In the genomic region with DNA sequence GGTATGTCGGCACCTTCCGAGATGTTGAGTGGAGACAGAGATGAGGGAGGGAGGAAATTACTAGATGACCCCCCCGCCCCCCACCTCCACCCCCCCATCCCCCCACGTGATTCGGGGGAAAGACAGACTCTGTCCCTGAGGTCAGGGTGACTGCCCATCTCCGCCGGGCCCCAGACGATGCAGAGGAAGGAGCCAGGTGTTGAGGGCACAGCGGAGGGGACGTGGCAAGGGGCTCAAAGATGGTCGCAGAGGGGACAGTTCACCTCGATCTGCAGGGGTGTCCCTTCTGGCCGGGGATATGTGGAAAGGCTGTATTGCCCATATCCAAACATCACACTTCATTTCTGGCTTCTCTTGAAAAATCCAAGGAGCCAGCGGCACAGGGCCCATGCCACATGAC, we compare ENCODE assay signal across 27 cellular contexts. TPM values are rescaled to one million over a fixed set of nuclear protein-coding genes. Genes with fewer than 3 reads are reported as not detected.
"Had no signal": no experiment of that assay in that cellular context is flagged by ENCODE, and none has a peak within 500 bp of the region (broad histone marks: within the 10 kb centered on the region; RNA-seq: fewer than 3 reads in every experiment).

No MANE protein-coding gene starts in this region.

- H3K36me3 ChIP-seq: esophagus squamous epithelium, heart right ventricle, left lung, ovary, sigmoid colon, stomach, thyroid gland, vagina had no signal

- H3K27me3 ChIP-seq: ovary, thyroid gland, vagina had no signal

- ATAC-seq: left lung; naive thymus-derived CD8-positive, alpha-beta T cell; psoas muscle; stimulated activated effector memory CD8-positive, alpha-beta T cell treated with anti-CD3 and anti-CD28 coated beads, Interleukin-12 subunit alpha, Interleukin-12 subunit beta, amount 100 ng/mL, for 72 hours had no signal

- H3K27ac Mint-ChIP-seq: naive thymus-derived CD8-positive, alpha-beta T cell; stimulated activated effector memory CD8-positive, alpha-beta T cell treated with anti-CD3 and anti-CD28 coated beads, Interleukin-12 subunit alpha, Interleukin-12 subunit beta, amount 100 ng/mL, for 72 hours had no signal

- H3K4me3 ChIP-seq: coronary artery, esophagus squamous epithelium, heart right ventricle, left lung, ovary, psoas muscle, sigmoid colon, stomach, thyroid gland, vagina had no signal

- H3K4me3 Mint-ChIP-seq: naive thymus-derived CD8-positive, alpha-beta T cell; neural crest cell; stimulated activated effector memory CD8-positive, alpha-beta T cell treated with anti-CD3 and anti-CD28 coated beads, Interleukin-12 subunit alpha, Interleukin-12 subunit beta, amount 100 ng/mL, for 72 hours had no signal

- H3K9me3 Mint-ChIP-seq: naive thymus-derived CD8-positive, alpha-beta T cell; neural crest cell; stimulated activated effector memory CD8-positive, alpha-beta T cell treated with anti-CD3 and anti-CD28 coated beads, Interleukin-12 subunit alpha, Interleukin-12 subunit beta, amount 100 ng/mL, for 72 hours had no signal

- H3K4me1 ChIP-seq: esophagus squamous epithelium, left lung, psoas muscle, sigmoid colon, stomach, thyroid gland had no signal

- H3K36me3 Mint-ChIP-seq: naive thymus-derived CD8-positive, alpha-beta T cell; stimulated activated effector memory CD8-positive, alpha-beta T cell treated with anti-CD3 and anti-CD28 coated beads, Interleukin-12 subunit alpha, Interleukin-12 subunit beta, amount 100 ng/mL, for 72 hours had no signal

- DNase-seq: dermis blood vessel endothelial cell; effector memory CD4-positive, alpha-beta T cell; erythroblast; esophagus squamous epithelium; foreskin melanocyte; glutamatergic neuron; hippocampal formation; left cardiac atrium; midbrain; naive thymus-derived CD8-positive, alpha-beta T cell; ovary; psoas muscle; sigmoid colon; stimulated activated CD4-positive, alpha-beta T cell treated with anti-CD3 and anti-CD28 coated beads, Interleukin-2, amount 100 ng/mL, for 24 hours; stimulated activated CD4-positive, alpha-beta T cell treated with anti-CD3 and anti-CD28 coated beads, Interleukin-4, amount 100 ng/mL, for 24 hours; stimulated activated naive CD4-positive, alpha-beta T cell treated with Interleukin-2 at 50 U/mL for 16 hours; stomach; thyroid gland; trophoblast cell had no signal

- H3K27ac ChIP-seq: coronary artery, esophagus squamous epithelium, heart right ventricle, left lung, ovary, psoas muscle, sigmoid colon, stomach, thyroid gland, vagina had no signal

- H3K4me1 Mint-ChIP-seq: stimulated activated effector memory CD8-positive, alpha-beta T cell treated with anti-CD3 and anti-CD28 coated beads, Interleukin-12 subunit alpha, Interleukin-12 subunit beta, amount 100 ng/mL, for 72 hours had no signal

- H3K9me3 ChIP-seq: esophagus squamous epithelium, heart right ventricle, left lung, ovary, psoas muscle, sigmoid colon, stomach, thyroid gland, vagina had no signal

RNA-seq across cellular contexts. Expression of a gene that starts 14.1 kb away (rescaled TPM):
- total RNA-seq: dermis blood vessel endothelial cell; lung microvascular endothelial cell; naive thymus-derived CD8-positive, alpha-beta T cell; renal cortical epithelial cell had no signal
- polyA plus RNA-seq: naive thymus-derived CD8-positive, alpha-beta T cell had no signal
